ENCODE assay signal across 27 cellular contexts in genomic region chr18:2376707-2377106, GRCh38.
"Had no signal": no experiment of that assay in that cellular context is flagged by ENCODE, and none has a peak within 500 bp of the region (broad histone marks: within the 10 kb centered on the region; RNA-seq: fewer than 3 reads in every experiment).

No MANE protein-coding gene starts in this region.

- ATAC-seq: natural killer cell; right lobe of liver; stimulated activated memory B cell treated with anti-CD40 and anti-IgM and Interleukin-4, amounts not matched to agents 10 μg/mL and 1 μg/mL and 100 μg/mL, for 72 hours; stimulated activated naive CD8-positive, alpha-beta T cell treated with anti-CD3 and anti-CD28 coated beads, Interleukin-15, amount 100 ng/mL, for 72 hours had no signal

- H3K27me3 ChIP-seq: neural progenitor cell, neutrophil, right atrium auricular region, right lobe of liver, thyroid gland, transverse colon, upper lobe of left lung had no signal

- DNase-seq: hippocampal formation; left ventricle myocardium inferior; mesendoderm; naive B cell; natural killer cell; nephron progenitor cell; occipital lobe; right lobe of liver; stimulated activated CD4-positive, alpha-beta T cell treated with anti-CD3 and anti-CD28 coated beads, Interleukin-1b, Interleukin-23, amount 100 ng/mL, for 48 hours; stimulated activated CD4-positive, alpha-beta T cell treated with anti-CD3 and anti-CD28 coated beads, Interleukin-2, amount 100 ng/mL, for 48 hours; stimulated activated CD4-positive, alpha-beta T cell treated with anti-CD3 and anti-CD28 coated beads, Interleukin-4, amount 100 ng/mL, for 4 hours; stimulated activated CD8-positive, alpha-beta memory T cell treated with anti-CD3 and anti-CD28 coated beads, Interleukin-4, amount 100 ng/mL, for 48 hours; stimulated activated naive CD4-positive, alpha-beta T cell treated with Interleukin-2 at 50 U/mL for 16 hours; stimulated activated naive CD8-positive, alpha-beta T cell treated with anti-CD3 and anti-CD28 coated beads, Interleukin-15, amount 100 ng/mL, for 72 hours; substantia nigra; thyroid gland; transverse colon; upper lobe of left lung had no signal

- H3K36me3 ChIP-seq: left ventricle myocardium inferior, neural progenitor cell, neutrophil, right atrium auricular region, right lobe of liver, thyroid gland, transverse colon, upper lobe of left lung had no signal

- H3K4me1 Mint-ChIP-seq: mesothelial cell of epicardium; naive B cell; natural killer cell; stimulated activated memory B cell treated with anti-CD40 and anti-IgM and Interleukin-4, amounts not matched to agents 10 μg/mL and 1 μg/mL and 100 μg/mL, for 72 hours; stimulated activated naive CD8-positive, alpha-beta T cell treated with anti-CD3 and anti-CD28 coated beads, Interleukin-15, amount 100 ng/mL, for 72 hours had no signal

- H3K9me3 ChIP-seq: right atrium auricular region, right lobe of liver, thyroid gland, transverse colon, upper lobe of left lung had no signal

- H3K4me3 Mint-ChIP-seq: mesothelial cell of epicardium; naive B cell; natural killer cell; nephron progenitor cell; neural progenitor cell; stimulated activated memory B cell treated with anti-CD40 and anti-IgM and Interleukin-4, amounts not matched to agents 10 μg/mL and 1 μg/mL and 100 μg/mL, for 72 hours; stimulated activated naive CD8-positive, alpha-beta T cell treated with anti-CD3 and anti-CD28 coated beads, Interleukin-15, amount 100 ng/mL, for 72 hours had no signal

- H3K4me2 ChIP-seq: neural progenitor cell, smooth muscle cell had no signal

- H3K4me3 ChIP-seq: left ventricle myocardium inferior, lung, neural progenitor cell, right atrium auricular region, right lobe of liver, smooth muscle cell, thyroid gland, transverse colon, upper lobe of left lung had no signal

- H3K27me3 Mint-ChIP-seq: progenitor cell of endocrine pancreas had no signal

- H3K9me3 Mint-ChIP-seq: neural progenitor cell; stimulated activated naive CD8-positive, alpha-beta T cell treated with anti-CD3 and anti-CD28 coated beads, Interleukin-15, amount 100 ng/mL, for 72 hours had no signal

- H3K27ac ChIP-seq: left ventricle myocardium inferior, neural progenitor cell, neutrophil, parathyroid adenoma, right atrium auricular region, right lobe of liver, thyroid gland, transverse colon, upper lobe of left lung had no signal

- H3K79me2 ChIP-seq: parathyroid adenoma had no signal

- H3K36me3 Mint-ChIP-seq: mesothelial cell of epicardium, naive B cell, natural killer cell, neural progenitor cell had no signal

- H3K9ac ChIP-seq: neural progenitor cell, parathyroid adenoma had no signal

- H2AFZ ChIP-seq: neural progenitor cell, parathyroid adenoma had no signal

- H3K4me1 ChIP-seq: left ventricle myocardium inferior, neural progenitor cell, parathyroid adenoma, right atrium auricular region, right lobe of liver, thyroid gland, transverse colon, upper lobe of left lung had no signal

- H3K27ac Mint-ChIP-seq: mesothelial cell of epicardium; naive B cell; natural killer cell; nephron progenitor cell; neural progenitor cell; progenitor cell of endocrine pancreas; stimulated activated memory B cell treated with anti-CD40 and anti-IgM and Interleukin-4, amounts not matched to agents 10 μg/mL and 1 μg/mL and 100 μg/mL, for 72 hours; stimulated activated naive CD8-positive, alpha-beta T cell treated with anti-CD3 and anti-CD28 coated beads, Interleukin-15, amount 100 ng/mL, for 72 hours had no signal
